ENCODE assay signal across 12 cellular contexts in the genomic region with DNA sequence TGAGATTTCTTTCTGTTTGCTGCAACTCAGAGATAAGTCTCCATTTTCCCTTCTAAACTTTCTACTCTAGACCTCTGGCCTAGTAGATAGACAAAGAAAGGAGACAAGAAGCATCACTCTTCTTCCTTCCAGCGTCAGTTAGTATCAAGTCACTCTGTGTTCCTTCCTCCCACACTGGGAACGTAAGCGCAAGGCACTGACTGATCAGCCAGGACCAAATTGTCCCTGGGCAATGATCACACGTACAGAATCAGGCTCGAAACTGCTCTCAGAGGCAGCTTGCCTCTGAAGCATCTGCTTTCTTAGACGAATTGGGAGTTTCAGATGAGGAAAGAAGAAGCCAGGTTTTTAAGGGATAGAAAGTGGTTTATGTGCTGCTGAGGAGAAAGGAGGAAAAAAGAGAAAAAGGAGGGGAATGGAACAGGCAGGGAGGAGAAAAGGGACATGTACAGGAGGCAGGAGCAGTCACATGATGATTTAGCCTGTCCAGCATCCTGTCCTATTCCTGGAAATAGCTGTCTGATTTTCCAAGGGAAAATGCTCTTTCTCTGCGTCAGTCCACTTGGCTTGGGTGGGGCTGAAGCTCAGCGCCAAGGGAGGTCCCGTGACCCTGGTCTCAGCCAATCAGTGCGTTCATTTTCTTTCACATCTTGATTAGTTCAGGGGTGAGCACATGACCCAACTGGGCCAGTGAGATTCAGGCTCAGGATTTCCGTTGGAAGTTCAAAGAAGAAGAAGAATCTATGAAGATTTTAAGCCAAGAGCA.
DNase-seq lines count a peak whose midpoint lies in the region; ATAC-seq, FAIRE-seq and TF ChIP-seq lines count a peak whose summit lies in the region.
"Had no signal": no experiment of that assay in that cellular context is flagged by ENCODE, and none has a peak within 500 bp of the region (broad histone marks: within the 10 kb centered on the region; RNA-seq: fewer than 3 reads in every experiment).

No MANE protein-coding gene starts in this region.

- TF ChIP-seq POLR2A in heart left ventricle (IDR thresholded peaks at IDR 0.05): no peak
- TF ChIP-seq POLR2A in uterus (IDR thresholded peaks at IDR 0.05): peak in 1 of 2 donors; percentile 24

- no peaks in the 10 kb centered on the region for H3K79me2 ChIP-seq in astrocyte (ENCODE audit: insufficient read depth, low read length)

- ATAC-seq in heart left ventricle: peak; percentile 93 to 97 (median 96)
- ATAC-seq in pancreas: peak; percentile 13 to 76 (median 69)
- ATAC-seq in naive thymus-derived CD4-positive, alpha-beta T cell: no peak
- ATAC-seq: stimulated activated naive B cell treated with anti-CD40 and anti-IgM and Interleukin-4, amounts not matched to agents 10 μg/mL and 1 μg/mL and 100 μg/mL, for 72 hours had no signal

- H3K4me1 Mint-ChIP-seq in astrocyte (ENCODE audit: low read depth, unreplicated experiment) (peaks cover 23% of the 10 kb centered on the region), Calu3 (ENCODE audit: low read depth, unreplicated experiment) (no peaks in the 10 kb centered on the region)
- no peaks in the 10 kb centered on the region for H3K4me1 Mint-ChIP-seq in naive thymus-derived CD4-positive, alpha-beta T cell
- H3K4me1 Mint-ChIP-seq: stimulated activated naive B cell treated with anti-CD40 and anti-IgM and Interleukin-4, amounts not matched to agents 10 μg/mL and 1 μg/mL and 100 μg/mL, for 72 hours had no signal

- peaks cover 4% of the 10 kb centered on the region for H3K4me1 ChIP-seq in astrocyte (ENCODE audit: insufficient read depth, low read length)
- H3K4me1 ChIP-seq in heart left ventricle: peaks cover 0 to 9% (median 0%) of the 10 kb centered on the region in 12 donors
- H3K4me1 ChIP-seq in pancreas: no peaks in the 10 kb centered on the region
- H3K4me1 ChIP-seq in uterus: no peaks in the 10 kb centered on the region
- H3K4me1 ChIP-seq in naive thymus-derived CD4-positive, alpha-beta T cell (ENCODE audit: control insufficient read depth in 2 of 2, insufficient read depth in 2 of 2, low read length in 2 of 2): no peaks in the 10 kb centered on the region

- H3K27ac Mint-ChIP-seq in astrocyte (ENCODE audit: unreplicated experiment): no peak overlapping the region
- H3K27ac Mint-ChIP-seq in naive thymus-derived CD4-positive, alpha-beta T cell: peak overlapping the region in 1 of 9 donors; percentile 14
- H3K27ac Mint-ChIP-seq in Calu3 (ENCODE audit: unreplicated experiment): no peak overlapping the region
- H3K27ac Mint-ChIP-seq: stimulated activated naive B cell treated with anti-CD40 and anti-IgM and Interleukin-4, amounts not matched to agents 10 μg/mL and 1 μg/mL and 100 μg/mL, for 72 hours had no signal

- H3K27me3 ChIP-seq in astrocyte (ENCODE audit: insufficient read depth, low read length) (no peaks in the 10 kb centered on the region), heart left ventricle (no peaks in the 10 kb centered on the region), pancreas (no peaks in the 10 kb centered on the region), uterus (no peaks in the 10 kb centered on the region)
- no peaks in the 10 kb centered on the region for H3K27me3 ChIP-seq in naive thymus-derived CD4-positive, alpha-beta T cell (ENCODE audit: control insufficient read depth in 2 of 2, insufficient read depth in 2 of 2, low read length in 2 of 2)

- H3K4me3 Mint-ChIP-seq in astrocyte (ENCODE audit: unreplicated experiment) (no peak overlapping the region), Calu3 (ENCODE audit: low read depth, unreplicated experiment) (no peak overlapping the region)
- H3K4me3 Mint-ChIP-seq in naive thymus-derived CD4-positive, alpha-beta T cell: no peak overlapping the region
- H3K4me3 Mint-ChIP-seq: stimulated activated naive B cell treated with anti-CD40 and anti-IgM and Interleukin-4, amounts not matched to agents 10 μg/mL and 1 μg/mL and 100 μg/mL, for 72 hours had no signal

- no peak overlapping the region for H3K4me3 ChIP-seq in astrocyte (ENCODE audit: insufficient read depth, low read depth, low read length)
- peak overlapping the region in 4 of 12 donors; percentile 3 to 27 (median 24) for H3K4me3 ChIP-seq in heart left ventricle
- H3K4me3 ChIP-seq in pancreas: no peak overlapping the region
- H3K4me3 ChIP-seq in uterus: no peak overlapping the region
- H3K4me3 ChIP-seq in naive thymus-derived CD4-positive, alpha-beta T cell (ENCODE audit: low read length): no peak overlapping the region

- H3K4me2 ChIP-seq in astrocyte (ENCODE audit: low read length): no peak overlapping the region

- H3K9me3 ChIP-seq in astrocyte (ENCODE audit: insufficient read depth, low read depth, low read length) (no peaks in the 10 kb centered on the region), heart left ventricle (no peaks in the 10 kb centered on the region), pancreas (no peaks in the 10 kb centered on the region), uterus (no peaks in the 10 kb centered on the region)
- H3K9me3 ChIP-seq in naive thymus-derived CD4-positive, alpha-beta T cell (ENCODE audit: control insufficient read depth in 2 of 3, low read length in 3 of 3): no peaks in the 10 kb centered on the region

- peaks cover 3% of the 10 kb centered on the region for H3K9me3 Mint-ChIP-seq in astrocyte (ENCODE audit: unreplicated experiment)
- H3K9me3 Mint-ChIP-seq in naive thymus-derived CD4-positive, alpha-beta T cell: peaks cover 0 to 3% (median 0%) of the 10 kb centered on the region in 11 donors
- H3K9me3 Mint-ChIP-seq in Calu3 (ENCODE audit: low read depth, unreplicated experiment): no peaks in the 10 kb centered on the region

- POLR2A ChIA-PET in naive thymus-derived CD4-positive, alpha-beta T cell (lab: Charles Lee): no interaction called here

- H2AFZ ChIP-seq in astrocyte (ENCODE audit: low read depth, low read length): peak overlapping the region; percentile 7

- no peak for FAIRE-seq in astrocyte (lab: Jason Lieb, UNC)
- no peak for FAIRE-seq in pancreas (lab: Jason Lieb, UNC)
- FAIRE-seq: H54, islet of Langerhans had no signal

- H3K36me3 Mint-ChIP-seq in astrocyte (ENCODE audit: low read depth, unreplicated experiment) (no peaks in the 10 kb centered on the region), Calu3 (ENCODE audit: insufficient read depth, unreplicated experiment) (no peaks in the 10 kb centered on the region)
- H3K36me3 Mint-ChIP-seq in naive thymus-derived CD4-positive, alpha-beta T cell: no peaks in the 10 kb centered on the region
- H3K36me3 Mint-ChIP-seq: stimulated activated naive B cell treated with anti-CD40 and anti-IgM and Interleukin-4, amounts not matched to agents 10 μg/mL and 1 μg/mL and 100 μg/mL, for 72 hours had no signal

- DNase-seq in astrocyte (ENCODE audit: low read depth) (no peak), heart left ventricle (peak; percentile 71 to 84 (median 75)), pancreas (peak in 2 of 6 donors; percentile 19 to 29), uterus (peak; percentile 84 to 91), Calu3 (no peak)
- DNase-seq in naive thymus-derived CD4-positive, alpha-beta T cell: no peak
- no peak for DNase-seq in activated effector memory CD4-positive, alpha-beta T cell treated with anti-CD3 and anti-CD28 coated beads, Interleukin-2, amount 50 U/mL, for 16 hours
- DNase-seq: dermis blood vessel endothelial cell; DMS53; stimulated activated naive B cell treated with anti-CD40 and anti-IgM and Interleukin-4, amounts not matched to agents 10 μg/mL and 1 μg/mL and 100 μg/mL, for 72 hours had no signal

- no peak overlapping the region for H3K9ac ChIP-seq in astrocyte (ENCODE audit: low read length)

- WGBS in heart left ventricle, 4 donors: 48 to 67% (median 58%) methylated on average over 11 of the region's 11 CpGs
- 84 to 93% methylated on average over 11 of the region's 11 CpGs for WGBS in pancreas, 2 donors

- no peak for TF ChIP-seq CTCF in astrocyte (IDR thresholded peaks at IDR 0.05; ENCODE audit: insufficient read depth, low read depth, low read length)
- no peak for TF ChIP-seq CTCF in heart left ventricle (IDR thresholded peaks at IDR 0.05)
- no peak for TF ChIP-seq CTCF in pancreas (IDR thresholded peaks at IDR 0.05)
- no peak for TF ChIP-seq CTCF in uterus (IDR thresholded peaks at IDR 0.05)
- TF ChIP-seq CTCF in Calu3 (IDR thresholded peaks at IDR 0.05; ENCODE audit: unreplicated experiment): no peak

- H4K20me1 ChIP-seq in astrocyte (ENCODE audit: insufficient read depth, low read length): no peaks in the 10 kb centered on the region

- no peak overlapping the region for H3K27ac ChIP-seq in astrocyte (ENCODE audit: low read depth, low read length)
- peak overlapping the region; percentile 52 to 96 (median 86) for H3K27ac ChIP-seq in heart left ventricle
- H3K27ac ChIP-seq in pancreas: peak overlapping the region in 2 of 4 donors; percentile 3 to 51
- peak overlapping the region; percentile 71 to 79 for H3K27ac ChIP-seq in uterus
- no peak overlapping the region for H3K27ac ChIP-seq in naive thymus-derived CD4-positive, alpha-beta T cell (ENCODE audit: low read depth, low read length)

- intact Hi-C loops in heart left ventricle (cut with DNase I): loop anchor here in 1 of 10 donors (10.0 kb wide), 1 partner anchor 62 kb away; no protein-coding TSS in a partner anchor
- intact Hi-C loops in pancreas (cut with DNase I): no loop called here
- intact Hi-C loops in uterus (cut with DNase I; ENCODE audit: low total_unique reads): no loop called here
- intact Hi-C loops in naive thymus-derived CD4-positive, alpha-beta T cell (cut with micrococcal nuclease): no loop called here
- intact Hi-C loops in Calu3 (cut with micrococcal nuclease; ENCODE audit: unreplicated experiment): no loop called here

- CTCF ChIA-PET in naive thymus-derived CD4-positive, alpha-beta T cell (lab: Charles Lee): interaction anchor here (0.6 kb wide), 1 partner anchor 615 kb away, joined by 5 read pairs; no protein-coding TSS in a partner anchor
- CTCF ChIA-PET in Calu3 (lab: Charles Lee): interaction anchor here (0.5 kb wide), 1 partner anchor 70 kb away, joined by 4 read pairs; no protein-coding TSS in a partner anchor

- H3K36me3 ChIP-seq in astrocyte (ENCODE audit: insufficient read depth, low read length) (no peaks in the 10 kb centered on the region), heart left ventricle (no peaks in the 10 kb centered on the region), pancreas (no peaks in the 10 kb centered on the region), uterus (no peaks in the 10 kb centered on the region)
- no peaks in the 10 kb centered on the region for H3K36me3 ChIP-seq in naive thymus-derived CD4-positive, alpha-beta T cell (ENCODE audit: control insufficient read depth in 2 of 3, insufficient read depth in 3 of 3, low read length in 3 of 3)

- H3K27me3 Mint-ChIP-seq in astrocyte (ENCODE audit: low read depth, unreplicated experiment): no peaks in the 10 kb centered on the region
- peaks cover 4 to 23% (median 10%) of the 10 kb centered on the region in 5 donors for H3K27me3 Mint-ChIP-seq in naive thymus-derived CD4-positive, alpha-beta T cell
- no peaks in the 10 kb centered on the region for H3K27me3 Mint-ChIP-seq in Calu3 (ENCODE audit: unreplicated experiment)
- H3K27me3 Mint-ChIP-seq: stimulated activated naive B cell treated with anti-CD40 and anti-IgM and Interleukin-4, amounts not matched to agents 10 μg/mL and 1 μg/mL and 100 μg/mL, for 72 hours had no signal

- BruUV-seq in Calu3 (replicated peaks; lab: Mats Ljungman, UMichigan): no TSS peak

Comparison
In these comparisons a context has a peak if more than half of its experiments do, and no peak if none do; other contexts are left out.
1. DNase-seq: peak in heart left ventricle (5 of 5) and uterus (2 of 2); none in astrocyte (single experiment), naive thymus-derived CD4-positive, alpha-beta T cell (0 of 9), Calu3 (single experiment) and activated effector memory CD4-positive, alpha-beta T cell treated with anti-CD3 and anti-CD28 coated beads, Interleukin-2, amount 50 U/mL, for 16 hours (single experiment).
2. H3K27ac ChIP-seq: peak in heart left ventricle (12 of 12) and uterus (2 of 2); none in astrocyte (single experiment) and naive thymus-derived CD4-positive, alpha-beta T cell (single experiment).